Comparison of ENCODE assay signal across 8 cellular contexts in the genomic region with DNA sequence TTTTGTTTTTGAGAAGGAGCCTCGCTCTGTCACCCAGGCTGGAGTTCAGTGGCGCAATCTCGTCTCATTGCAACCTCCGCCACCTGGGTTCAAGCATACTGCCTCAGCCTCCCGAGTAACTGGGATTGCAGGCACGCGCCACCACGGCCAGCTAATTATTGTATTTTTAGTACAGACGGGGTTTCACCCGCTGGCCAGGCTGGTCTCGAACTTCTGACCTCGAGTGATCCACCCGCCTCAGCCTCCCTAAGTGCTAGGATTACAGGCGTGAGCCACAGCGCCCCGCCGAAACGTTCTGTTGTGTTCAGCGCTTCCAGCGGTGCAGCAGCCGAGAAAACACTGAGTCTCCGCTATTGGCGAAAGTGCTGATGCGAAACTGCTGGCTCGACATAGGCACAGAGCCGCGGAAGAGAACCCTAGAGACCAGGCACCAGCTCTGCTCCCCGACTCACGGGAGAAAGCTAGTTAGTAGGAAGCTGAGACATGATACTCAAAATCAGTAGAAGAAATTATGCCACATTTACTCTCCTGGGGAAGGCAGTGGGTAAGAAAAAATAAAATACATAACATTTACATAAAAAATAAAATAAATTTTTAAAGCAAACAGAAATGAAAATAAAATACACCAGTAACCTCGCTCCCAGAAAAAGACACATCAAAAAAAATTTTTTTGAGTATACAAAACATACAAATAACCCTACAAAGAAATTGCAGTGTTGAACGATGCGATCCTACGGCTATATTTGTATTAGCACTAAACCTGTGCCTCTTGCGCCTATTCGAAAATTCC. TPM values are rescaled to one million over a fixed set of nuclear protein-coding genes. Genes with fewer than 3 reads are reported as not detected.
DNase-seq lines count a peak whose midpoint lies in the region; ATAC-seq and TF ChIP-seq lines count a peak whose summit lies in the region.

No MANE protein-coding gene starts in this region.

- TF ChIP-seq POLR2A in right lobe of liver (IDR thresholded peaks at IDR 0.05) = peak; percentile 46

- H3K4me1 ChIP-seq in colonic mucosa = no peaks in the 10 kb centered on the region
- peaks cover 0 to 3% (median 0%) of the 10 kb centered on the region in 4 donors for H3K4me1 ChIP-seq in right lobe of liver

- POLR2A ChIA-PET in activated CD4-positive, alpha-beta T cell treated with anti-CD3 and anti-CD28 coated beads for 36 hours (lab: Charles Lee) = interaction anchor here (1.0 to 3.3 kb wide), 9 partner anchors 9 to 58 kb away, joined by 3 to 23 read pairs (median 4); no protein-coding TSS in a partner anchor

- H3K9me3 ChIP-seq in colonic mucosa (no peaks in the 10 kb centered on the region), right lobe of liver (no peaks in the 10 kb centered on the region)

- H3K27me3 Mint-ChIP-seq in activated CD4-positive, alpha-beta T cell treated with anti-CD3 and anti-CD28 coated beads for 36 hours = no peaks in the 10 kb centered on the region

- CTCF ChIA-PET in activated CD4-positive, alpha-beta T cell treated with anti-CD3 and anti-CD28 coated beads for 36 hours (lab: Charles Lee) = interaction anchor here (0.6 to 5.3 kb wide), 15 partner anchors 9 to 148 kb away, joined by 3 to 83 read pairs (median 5); no protein-coding TSS in a partner anchor

- 9% methylated on average over 22 of the region's 35 CpGs for WGBS in right lobe of liver (ENCODE audit: insufficient coverage, low coverage, low lambda C conversion rate, missing lambda C conversion rate)

- H3K4me1 Mint-ChIP-seq in activated CD4-positive, alpha-beta T cell treated with anti-CD3 and anti-CD28 coated beads for 36 hours = peaks cover 21% of the 10 kb centered on the region

- H3K27ac ChIP-seq in colonic mucosa (peak overlapping the region; percentile 98), right lobe of liver (peak overlapping the region; percentile 55 to 91 (median 72))

- H3K4me3 ChIP-seq in colonic mucosa (peak overlapping the region; percentile 55), right lobe of liver (peak overlapping the region; percentile 32 to 39 (median 33))

- no peaks in the 10 kb centered on the region for H3K9me3 Mint-ChIP-seq in activated CD4-positive, alpha-beta T cell treated with anti-CD3 and anti-CD28 coated beads for 36 hours (ENCODE audit: low read depth)

- H3K27me3 ChIP-seq in colonic mucosa (no peaks in the 10 kb centered on the region), right lobe of liver (peaks cover 0 to 48% of the 10 kb centered on the region in 2 donors)

- DNase-seq in AG20443 (ENCODE audit: low spot score) (peak; percentile 65), NCI-H524 (lab: John Stamatoyannopoulos, UW) (peak; percentile 91 to 96), colonic mucosa (peak; percentile 95), right lobe of liver (peak; percentile 75 to 82 (median 79))
- peak; percentile 94 for DNase-seq in activated CD4-positive, alpha-beta T cell treated with anti-CD3 and anti-CD28 coated beads for 36 hours
- DNase-seq in stimulated activated CD4-positive, alpha-beta T cell treated with anti-CD3 and anti-CD28 coated beads, Interleukin-4, amount 100 ng/mL, for 24 hours = peak; percentile 93

- H3K27ac Mint-ChIP-seq in activated CD4-positive, alpha-beta T cell treated with anti-CD3 and anti-CD28 coated beads for 36 hours = peak overlapping the region; percentile 94

- ATAC-seq in GM19035 (IDR thresholded peaks at IDR 0.05; ENCODE audit: unreplicated experiment) = peak; percentile 48
- ATAC-seq in HG03432 (IDR thresholded peaks at IDR 0.05; ENCODE audit: unreplicated experiment) = peak; percentile 42
- ATAC-seq in activated CD4-positive, alpha-beta T cell treated with anti-CD3 and anti-CD28 coated beads for 36 hours = peak; percentile 64
- peak; percentile 75 to 86 (median 83) for ATAC-seq in right lobe of liver

- H3K9ac ChIP-seq in colonic mucosa (ENCODE audit: low read depth in 2 of 2, low read length in 2 of 2) = peak overlapping the region; percentile 68 to 79

- TF ChIP-seq CTCF in colonic mucosa (IDR thresholded peaks at IDR 0.05) (no peak), right lobe of liver (IDR thresholded peaks at IDR 0.05) (no peak)

- H3K4me3 Mint-ChIP-seq in activated CD4-positive, alpha-beta T cell treated with anti-CD3 and anti-CD28 coated beads for 36 hours = peak overlapping the region; percentile 76

- H3K36me3 ChIP-seq in colonic mucosa (no peaks in the 10 kb centered on the region), right lobe of liver (no peaks in the 10 kb centered on the region)

- H3K36me3 Mint-ChIP-seq in activated CD4-positive, alpha-beta T cell treated with anti-CD3 and anti-CD28 coated beads for 36 hours (ENCODE audit: low read depth) = peaks cover 2% of the 10 kb centered on the region

- intact Hi-C loops in activated CD4-positive, alpha-beta T cell treated with anti-CD3 and anti-CD28 coated beads for 36 hours (cut with DNase I, micrococcal nuclease) = loop anchor here (1.0 to 5.0 kb wide), 12 partner anchors 9 to 304 kb away; a partner anchor contains a TSS
- intact Hi-C loops in colonic mucosa (cut with DNase I) = loop anchor here (5.0 kb wide), 1 partner anchor 34 kb away; a partner anchor contains a TSS
- intact Hi-C loops in right lobe of liver (cut with DNase I) = no loop called here

RNA-seq across cellular contexts. Expression of a gene that starts 31.6 kb away (rescaled TPM):
- 1 to 10 TPM; 3.2 to 4.6 TPM for total RNA-seq in activated CD4-positive, alpha-beta T cell treated with anti-CD3 and anti-CD28 coated beads for 36 hours
- total RNA-seq in colonic mucosa (1 to 10 TPM; 1.1 to 1.3 TPM), right lobe of liver (1 to 10 TPM in 1 of 6 experiments, under 1 TPM in 5; 0.21 to 1.1 (median 0.41) TPM)

Comparison
In these comparisons a context has a peak if more than half of its experiments do, and no peak if none do; other contexts are left out.
1. Peak in every context shown above with its lines: DNase-seq, ATAC-seq, H3K4me3 ChIP-seq and H3K27ac ChIP-seq.
2. intact Hi-C loops: an anchor here in activated CD4-positive, alpha-beta T cell treated with anti-CD3 and anti-CD28 coated beads for 36 hours (1.0 to 5.0 kb wide) and colonic mucosa (5.0 kb wide); none called in right lobe of liver.